Comparison of ENCODE assay signal across 21 cellular contexts in genomic region chr4:78747328-78747946, GRCh38. TPM values are rescaled to one million over a fixed set of nuclear protein-coding genes. Genes with fewer than 3 reads are reported as not detected.
A peak's percentile ranks its signal among the peaks of the same experiment; 100 is the strongest.
DNase-seq lines count a peak whose midpoint lies in the region; ATAC-seq and TF ChIP-seq lines count a peak whose summit lies in the region.
"Had no signal": no experiment of that assay in that cellular context is flagged by ENCODE, and none has a peak within 500 bp of the region (broad histone marks: within the 10 kb centered on the region; RNA-seq: fewer than 3 reads in every experiment).

No MANE protein-coding gene starts in this region.

- ATAC-seq in SK-N-SH treated with all-trans-retinoic acid at 6 μM for 48 hours (no peak), HG03432 (IDR thresholded peaks at IDR 0.05; ENCODE audit: unreplicated experiment) (no peak)
- ATAC-seq: Right ventricle myocardium inferior had no signal

- H3K9me3 ChIP-seq in SK-N-SH, result no peaks in the 10 kb centered on the region
- H3K9me3 ChIP-seq: thyroid gland had no signal

- no peak overlapping the region for H3K4me3 ChIP-seq in SK-N-SH (ENCODE audit: low read depth in 2 of 2, low read length in 1 of 2)
- H3K4me3 ChIP-seq: cardiac muscle cell, thyroid gland had no signal

- no peaks in the 10 kb centered on the region for H3K27me3 ChIP-seq in SK-N-SH (ENCODE audit: insufficient read depth)
- H3K27me3 ChIP-seq: cardiac muscle cell, thyroid gland had no signal

- no peak overlapping the region for H3K4me2 ChIP-seq in SK-N-SH

- POLR2A ChIA-PET in SK-N-SH (lab: Yijun Ruan, JAX), result no interaction called here

- H3K9me2 ChIP-seq in SK-N-SH, result no peaks in the 10 kb centered on the region

- WGBS in SK-N-SH (ENCODE audit: low lambda C conversion rate), result 72% methylated on average over 3 of the region's 3 CpGs

- H3K4me1 ChIP-seq in SK-N-SH (ENCODE audit: control insufficient read depth in 1 of 2, insufficient read depth in 2 of 2, low read depth in 1 of 2, low read length in 1 of 2), result 0 out of 4 replicates have a peak, but pooled peaks cover 0 to 5% of the 10 kb centered on the region in 2 experiments

- CTCF ChIA-PET in SK-N-SH (lab: Yijun Ruan, JAX), result no interaction called here

- no peak for DNase-seq in SK-N-SH
- peak; percentile 18 for DNase-seq in NAMALWA (ENCODE audit: low spot score)
- peak; percentile 83 for DNase-seq in fibroblast of peridontal ligament (ENCODE audit: extremely low read depth)
- DNase-seq in activated CD8-positive, alpha-beta memory T cell treated with anti-CD3 and anti-CD28 coated beads for 24 hours, result no peak
- DNase-seq in cerebellar cortex (ENCODE audit: low spot score), result no peak
- DNase-seq in nucleus accumbens (lab: John Stamatoyannopoulos, UW), result no peak
- DNase-seq: activated CD4-positive, alpha-beta T cell treated with anti-CD3 and anti-CD28 coated beads for 1 hour; activated naive CD4-positive, alpha-beta T cell treated with Interleukin-2 at 50 U/mL for 16 hours; activated T-cell treated with anti-CD3 and anti-CD28 coated beads, Interleukin-2, amount 50 U/mL, for 24 hours; amniotic stem cell; erythroblast; H9; KG1; NCI-H774; stimulated activated CD4-positive, alpha-beta T cell treated with anti-CD3 and anti-CD28 coated beads, Interleukin-4, amount 100 ng/mL, for 24 hours; thyroid gland had no signal

- no peaks in the 10 kb centered on the region for H4K20me1 ChIP-seq in SK-N-SH (ENCODE audit: insufficient read depth)

- no peaks in the 10 kb centered on the region for H3K36me3 ChIP-seq in SK-N-SH (replicated peaks in 1 of 2; ENCODE audit: control insufficient read depth in 1 of 2, insufficient read depth in 2 of 2, low read length in 1 of 2)
- H3K36me3 ChIP-seq: cardiac muscle cell, thyroid gland had no signal

- H3K27ac ChIP-seq in SK-N-SH (ENCODE audit: low read depth in 2 of 2, low read length in 1 of 2), result no peak overlapping the region
- H3K27ac ChIP-seq: C4-2B, cardiac muscle cell, thyroid gland had no signal

- H3F3A ChIP-seq in SK-N-SH (replicated peaks; ENCODE audit: insufficient read depth), result no peaks in the 10 kb centered on the region

- TF ChIP-seq EP300 in SK-N-SH (IDR thresholded peaks at IDR 0.05; ENCODE audit: borderline replicate concordance in 1 of 2, low read depth in 1 of 2, low read length in 1 of 2), result no peak

- no peak for TF ChIP-seq CTCF in SK-N-SH (IDR thresholded peaks at IDR 0.05)

- no peak overlapping the region for H2AFZ ChIP-seq in SK-N-SH (ENCODE audit: low read depth)

- H3K79me2 ChIP-seq in SK-N-SH (ENCODE audit: insufficient read depth), result no peaks in the 10 kb centered on the region

- no peak overlapping the region for H3K9ac ChIP-seq in SK-N-SH

- TF ChIP-seq RAD21 in SK-N-SH (IDR thresholded peaks at IDR 0.05; ENCODE audit: low read length), result no peak

TF ChIP-seq in SK-N-SH treated with all-trans-retinoic acid at 6 μM for 48 hours, 23 proteins besides CTCF, POLR2A, EP300 and RAD21:
- TF ChIP-seq ZNF8 (CRISPR knock-in tag; IDR thresholded peaks at IDR 0.05) (no peak), ISL1 (CRISPR knock-in tag; IDR thresholded peaks at IDR 0.05) (peak; percentile 58)

TF ChIP-seq in SK-N-SH, 30 proteins besides CTCF, POLR2A, EP300 and RAD21:
- TF ChIP-seq USF1 (IDR thresholded peaks at IDR 0.05; ENCODE audit: borderline replicate concordance, low read depth) (no peak), EZH2phosphoT487 (IDR thresholded peaks at IDR 0.05; ENCODE audit: borderline replicate concordance, low read depth) (no peak), ZBTB33 (IDR thresholded peaks at IDR 0.05; ENCODE audit: borderline replicate concordance, low read depth) (no peak), SMC3 (IDR thresholded peaks at IDR 0.05; ENCODE audit: low read depth, low read length) (no peak), GABPA (IDR thresholded peaks at IDR 0.05; ENCODE audit: low read depth) (no peak), TCF12 (IDR thresholded peaks at IDR 0.05) (no peak), SIN3A (IDR thresholded peaks at IDR 0.05; ENCODE audit: borderline replicate concordance, low read depth, low read length) (no peak), MEF2A (IDR thresholded peaks at IDR 0.05; ENCODE audit: borderline replicate concordance, low read depth) (no peak)

RNA-seq across cellular contexts. Expression of gene BMP2K, which starts 28.7 kb away (rescaled TPM):
- polyA plus RNA-seq in SK-N-SH (2012; rRNA removed), result 7.2 and 10.0 TPM in 2 replicates
- 8.6 and 8.9 TPM in 2 replicates for polyA plus RNA-seq in SK-N-SH (2012; cell fraction: cytosol; rRNA removed)
- polyA plus RNA-seq in SK-N-SH (2012; cell fraction: nucleus; rRNA removed), result 10.7 and 22.6 TPM in 2 replicates

Comparison
In these comparisons a context has a peak if more than half of its experiments do, and no peak if none do; other contexts are left out.
1. DNase-seq: peak in NAMALWA (single experiment) and fibroblast of peridontal ligament (single experiment); none in SK-N-SH (single experiment), activated CD8-positive, alpha-beta memory T cell treated with anti-CD3 and anti-CD28 coated beads for 24 hours (single experiment), cerebellar cortex (single experiment) and nucleus accumbens (0 of 56).